ENCODE assay signal across 20 cellular contexts in the genomic region with DNA sequence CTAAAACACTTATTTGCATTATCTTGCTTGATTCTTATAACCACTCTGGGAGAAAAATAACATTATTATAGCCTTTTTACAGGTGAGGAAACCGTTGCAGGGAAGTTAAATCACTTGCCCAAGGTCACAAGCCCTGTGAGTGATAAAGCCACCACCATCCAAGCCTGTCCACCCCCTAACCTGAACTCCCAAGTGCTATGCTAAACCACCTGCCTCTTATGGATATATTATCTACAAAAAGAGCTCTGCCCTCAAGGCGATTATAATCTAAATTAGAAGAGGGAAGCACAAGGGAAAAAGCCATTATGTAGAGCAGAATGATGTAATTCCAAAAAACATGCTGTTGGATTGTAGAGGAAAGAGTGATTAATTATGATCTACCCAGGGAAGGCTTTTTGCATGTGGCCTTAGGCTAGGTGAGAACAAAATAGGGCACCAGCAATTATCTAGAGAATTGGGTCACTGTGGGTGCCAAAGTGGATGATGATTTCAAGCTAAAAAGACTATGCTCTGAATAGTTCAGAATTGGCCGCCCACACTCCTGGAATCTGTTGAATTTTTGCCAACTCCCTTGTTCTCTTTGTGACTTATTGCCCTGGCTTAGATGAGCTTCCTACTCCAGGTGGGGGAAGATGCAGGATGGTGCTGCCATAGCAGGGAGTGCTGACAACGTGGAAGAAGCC.
DNase-seq lines count a peak whose midpoint lies in the region; ATAC-seq lines count a peak whose summit lies in the region.
"Had no signal": no experiment of that assay in that cellular context is flagged by ENCODE, and none has a peak within 500 bp of the region (broad histone marks: within the 10 kb centered on the region; RNA-seq: fewer than 3 reads in every experiment).

No MANE protein-coding gene starts in this region.

- no peak overlapping the region for H3K27ac ChIP-seq in trophoblast cell (ENCODE audit: low read depth, low read length)
- H3K27ac ChIP-seq in mesenchymal stem cell (ENCODE audit: low read length, poor library complexity, severe bottlenecking), result no peak overlapping the region
- H3K27ac ChIP-seq: 22Rv1, HL-60, tibial nerve had no signal

- H3K4ac ChIP-seq in trophoblast cell (ENCODE audit: low read depth, low read length), result no peak overlapping the region
- H3K4ac ChIP-seq in mesenchymal stem cell (ENCODE audit: low read depth in 1 of 2, low read length in 2 of 2), result no peak overlapping the region

- H2AFZ ChIP-seq in trophoblast cell (ENCODE audit: insufficient read depth, low read length, poor library complexity) (no peak overlapping the region), mesenchymal stem cell (ENCODE audit: low read depth, low read length) (no peak overlapping the region)

- WGBS in trophoblast cell (ENCODE audit: extremely low coverage, insufficient coverage, insufficient read length), result no CpG with 5 or more reads among the region's 4 CpGs
- 98% methylated on average over 3 of the region's 4 CpGs for WGBS in mesenchymal stem cell

- DNase-seq in DMS 273 (lab: John Stamatoyannopoulos, UW; ENCODE audit: unreplicated experiment), result peak; percentile 42
- no peak for DNase-seq in DMS 273 treated with DMSO at 0.1 percent for 48 hours (lab: John Stamatoyannopoulos, UW)
- peak; percentile 71 for DNase-seq in NCI-H226
- DNase-seq in dermis blood vessel endothelial cell, result peak; percentile 23
- DNase-seq in trophoblast cell, result no peak
- no peak for DNase-seq in SK-N-DZ (ENCODE audit: low spot score)
- no peak for DNase-seq in mesenchymal stem cell
- DNase-seq in stimulated activated naive CD8-positive, alpha-beta T cell treated with anti-CD3 and anti-CD28 coated beads, Interleukin-15, amount 100 ng/mL, for 72 hours, result no peak
- DNase-seq: activated CD4-positive, alpha-beta T cell treated with anti-CD3 and anti-CD28 coated beads, Interleukin-2, amount 50 U/mL, for 1 hour; activated naive CD4-positive, alpha-beta T cell treated with anti-CD3 and anti-CD28 coated beads, Interleukin-2, amount 50 U/mL, for 16 hours; activated T-cell treated with anti-CD3 and anti-CD28 coated beads, Interleukin-2, amount 50 U/mL, for 1 hour; DMS79 treated with DMSO at 0.1 percent for 48 hours; effector CD8-positive, alpha-beta T cell; NCI-H1105 treated with DMSO at 0.1 percent for 48 hours; small intestine had no signal

- H2BK12ac ChIP-seq in trophoblast cell (ENCODE audit: low read length) (peak overlapping the region; percentile 73), mesenchymal stem cell (ENCODE audit: low read length in 2 of 2) (no peak overlapping the region)

- no peak overlapping the region for H2BK15ac ChIP-seq in mesenchymal stem cell (ENCODE audit: low read depth, poor library complexity, severe bottlenecking)

- H3K79me1 ChIP-seq in trophoblast cell (ENCODE audit: low read length) (peaks cover 3% of the 10 kb centered on the region), mesenchymal stem cell (replicated peaks; ENCODE audit: low read length, poor library complexity, severe bottlenecking) (no peaks in the 10 kb centered on the region)

- no peaks in the 10 kb centered on the region for H3K79me2 ChIP-seq in trophoblast cell (ENCODE audit: control insufficient read depth, insufficient read depth, low read length, poor library complexity)

- no peaks in the 10 kb centered on the region for H3K27me3 Mint-ChIP-seq in stimulated activated naive CD8-positive, alpha-beta T cell treated with anti-CD3 and anti-CD28 coated beads, Interleukin-15, amount 100 ng/mL, for 72 hours

- no peaks in the 10 kb centered on the region for H3K27me3 ChIP-seq in trophoblast cell (ENCODE audit: insufficient read depth, low read length)
- H3K27me3 ChIP-seq in mesenchymal stem cell (ENCODE audit: control insufficient read depth in 1 of 2, insufficient read depth in 1 of 2, low read length in 2 of 2), result no peaks in the 10 kb centered on the region
- H3K27me3 ChIP-seq: tibial nerve had no signal

- H2BK5ac ChIP-seq in trophoblast cell (ENCODE audit: low read depth, low read length, poor library complexity) (no peak overlapping the region), mesenchymal stem cell (ENCODE audit: low read depth, low read length, poor library complexity, severe bottlenecking) (no peak overlapping the region)

- no peak overlapping the region for H3K14ac ChIP-seq in trophoblast cell (ENCODE audit: low read length)
- H3K14ac ChIP-seq in mesenchymal stem cell (ENCODE audit: low read length in 2 of 2), result no peak overlapping the region

- no peaks in the 10 kb centered on the region for H3K9me3 Mint-ChIP-seq in stimulated activated naive CD8-positive, alpha-beta T cell treated with anti-CD3 and anti-CD28 coated beads, Interleukin-15, amount 100 ng/mL, for 72 hours

- H3K4me3 Mint-ChIP-seq in stimulated activated naive CD8-positive, alpha-beta T cell treated with anti-CD3 and anti-CD28 coated beads, Interleukin-15, amount 100 ng/mL, for 72 hours, result no peak overlapping the region
- H3K4me3 Mint-ChIP-seq: CD14-positive monocyte had no signal

- H3K4me1 Mint-ChIP-seq in stimulated activated naive CD8-positive, alpha-beta T cell treated with anti-CD3 and anti-CD28 coated beads, Interleukin-15, amount 100 ng/mL, for 72 hours, result peaks cover 21% of the 10 kb centered on the region

- H3K23ac ChIP-seq in trophoblast cell (ENCODE audit: low read length) (no peak overlapping the region), mesenchymal stem cell (ENCODE audit: low read length in 2 of 2) (no peak overlapping the region)

- no peak overlapping the region for H3K18ac ChIP-seq in trophoblast cell (ENCODE audit: low read length)
- no peak overlapping the region for H3K18ac ChIP-seq in mesenchymal stem cell (ENCODE audit: low read depth in 1 of 2, low read length in 2 of 2)

- H3K4me3 ChIP-seq in trophoblast cell (ENCODE audit: low read depth, low read length), result no peak overlapping the region
- H3K4me3 ChIP-seq in mesenchymal stem cell (ENCODE audit: insufficient read depth in 1 of 2, low read depth in 1 of 2, low read length in 2 of 2), result no peak overlapping the region
- H3K4me3 ChIP-seq: K562, tibial nerve had no signal

- H3K27ac Mint-ChIP-seq in stimulated activated naive CD8-positive, alpha-beta T cell treated with anti-CD3 and anti-CD28 coated beads, Interleukin-15, amount 100 ng/mL, for 72 hours, result no peak overlapping the region

- H3K9ac ChIP-seq in trophoblast cell (ENCODE audit: low read length), result no peak overlapping the region
- no peak overlapping the region for H3K9ac ChIP-seq in mesenchymal stem cell (ENCODE audit: low read length)

- H3K36me3 ChIP-seq in trophoblast cell (ENCODE audit: control insufficient read depth in 1 of 2, insufficient read depth in 2 of 2, low read length in 2 of 2), result no peaks in the 10 kb centered on the region
- no peaks in the 10 kb centered on the region for H3K36me3 ChIP-seq in mesenchymal stem cell (ENCODE audit: control insufficient read depth in 1 of 2, insufficient read depth in 2 of 2, low read depth in 1 of 2, low read length in 2 of 2)
- H3K36me3 ChIP-seq: tibial nerve had no signal

- no peak overlapping the region for H2AK5ac ChIP-seq in trophoblast cell (ENCODE audit: low read length)
- H2AK5ac ChIP-seq in mesenchymal stem cell (ENCODE audit: low read length, severe bottlenecking), result no peak overlapping the region

- no peak overlapping the region for H4K12ac ChIP-seq in trophoblast cell (ENCODE audit: low read depth, low read length)

- ATAC-seq in stimulated activated naive CD8-positive, alpha-beta T cell treated with anti-CD3 and anti-CD28 coated beads, Interleukin-15, amount 100 ng/mL, for 72 hours, result no peak
- ATAC-seq: K562 had no signal

- no peak overlapping the region for H4K8ac ChIP-seq in trophoblast cell (ENCODE audit: low read depth, low read length)
- H4K8ac ChIP-seq in mesenchymal stem cell (ENCODE audit: low read length), result no peak overlapping the region

- H3K9me3 ChIP-seq in trophoblast cell (ENCODE audit: insufficient read depth, low read depth, low read length) (no peaks in the 10 kb centered on the region), mesenchymal stem cell (ENCODE audit: control insufficient read depth, low read length) (no peaks in the 10 kb centered on the region)
- H3K9me3 ChIP-seq: tibial nerve had no signal

- H4K91ac ChIP-seq in trophoblast cell (ENCODE audit: low read depth, low read length) (no peak overlapping the region), mesenchymal stem cell (ENCODE audit: low read length) (no peak overlapping the region)

- H3K4me1 ChIP-seq in trophoblast cell (ENCODE audit: control insufficient read depth in 1 of 2, insufficient read depth in 2 of 2, low read length in 2 of 2), result peaks cover 2 to 4% of the 10 kb centered on the region in 2 experiments
- H3K4me1 ChIP-seq in mesenchymal stem cell (ENCODE audit: control insufficient read depth, insufficient read depth, low read depth, low read length), result peaks cover 7% of the 10 kb centered on the region

- no peak overlapping the region for H2BK120ac ChIP-seq in trophoblast cell (ENCODE audit: insufficient read depth, low read length, poor library complexity)
- H2BK120ac ChIP-seq in mesenchymal stem cell (ENCODE audit: low read depth, low read length), result no peak overlapping the region

- no peak overlapping the region for H3K4me2 ChIP-seq in trophoblast cell (ENCODE audit: low read length)
- no peak overlapping the region for H3K4me2 ChIP-seq in mesenchymal stem cell (ENCODE audit: low read length, poor library complexity, severe bottlenecking)

Comparison
In these comparisons a context has a peak if more than half of its experiments do, and no peak if none do; other contexts are left out.
1. DNase-seq: peak in DMS 273 (single experiment), NCI-H226 (single experiment) and dermis blood vessel endothelial cell (single experiment); none in DMS 273 treated with DMSO at 0.1 percent for 48 hours (single experiment), trophoblast cell (0 of 2), SK-N-DZ (single experiment), mesenchymal stem cell (single experiment) and stimulated activated naive CD8-positive, alpha-beta T cell treated with anti-CD3 and anti-CD28 coated beads, Interleukin-15, amount 100 ng/mL, for 72 hours (0 of 2).